7 cellular contexts compared by ENCODE assay signal in the genomic region with DNA sequence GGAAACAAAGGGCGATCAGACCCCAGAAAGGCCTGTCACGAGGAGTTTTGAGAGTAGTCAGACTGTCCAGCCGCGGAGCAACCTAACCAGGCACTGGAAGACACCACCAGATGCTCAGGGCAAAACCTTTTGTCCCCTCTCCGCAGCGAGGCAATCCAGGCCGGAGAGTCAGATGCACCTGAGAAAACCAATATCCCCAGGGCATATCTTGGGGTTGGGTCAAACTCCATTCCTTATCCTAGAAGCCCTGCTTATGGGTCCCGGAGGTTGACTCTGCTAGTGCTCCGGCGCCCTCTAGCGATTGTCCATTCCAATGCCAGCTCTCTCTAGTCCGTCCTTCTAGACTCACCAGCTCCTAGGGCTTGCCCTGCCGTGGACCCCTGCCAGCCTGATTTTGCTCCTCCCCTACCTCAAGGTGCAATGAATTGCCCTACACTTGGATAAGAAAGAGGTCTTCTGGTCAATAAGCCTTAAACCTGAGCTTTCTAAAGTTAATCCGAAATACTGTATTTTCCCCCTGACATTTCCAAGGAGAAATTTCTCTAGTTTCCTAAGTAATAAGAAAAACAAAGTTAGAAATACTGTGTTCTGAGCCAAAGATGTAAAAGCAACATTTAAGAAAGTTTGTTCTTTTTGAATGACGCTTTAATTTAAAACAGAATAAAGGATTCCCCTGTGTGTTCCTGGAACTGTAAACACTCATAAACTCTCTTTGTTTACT. TPM values are rescaled to one million over a fixed set of nuclear protein-coding genes. Genes with fewer than 3 reads are reported as not detected.
DNase-seq lines count a peak whose midpoint lies in the region; ATAC-seq and TF ChIP-seq lines count a peak whose summit lies in the region.

No MANE protein-coding gene starts in this region.

- H3K27me3 Mint-ChIP-seq in T-helper 2 cell treated with Interferon-gamma antibody and Interleukin-4, amounts not matched to agents 5 μg/mL and 100 μg/mL, for 36 hours (ENCODE audit: low read depth), result peaks cover 22% of the 10 kb centered on the region
- H3K27me3 Mint-ChIP-seq in brain, result peaks cover 52% of the 10 kb centered on the region

- H3K4me1 Mint-ChIP-seq in T-helper 2 cell treated with Interferon-gamma antibody and Interleukin-4, amounts not matched to agents 5 μg/mL and 100 μg/mL, for 36 hours (ENCODE audit: low read depth), result peaks cover 3% of the 10 kb centered on the region
- peaks cover 26% of the 10 kb centered on the region for H3K4me1 Mint-ChIP-seq in brain

- in situ Hi-C loops in GM13976 (cut with MboI; ENCODE audit: low sequenced_read_pairs, unreplicated experiment), result loop anchor here (10.0 kb wide), 1 partner anchor 235 kb away; no protein-coding TSS in a partner anchor

- H3K36me3 Mint-ChIP-seq in T-helper 2 cell treated with Interferon-gamma antibody and Interleukin-4, amounts not matched to agents 5 μg/mL and 100 μg/mL, for 36 hours (ENCODE audit: low read depth), result no peaks in the 10 kb centered on the region
- no peaks in the 10 kb centered on the region for H3K36me3 Mint-ChIP-seq in brain

- H3K27ac Mint-ChIP-seq in T-helper 2 cell treated with Interferon-gamma antibody and Interleukin-4, amounts not matched to agents 5 μg/mL and 100 μg/mL, for 36 hours, result no peak overlapping the region
- peak overlapping the region in 1 of 5 experiments; percentile 63 for H3K27ac Mint-ChIP-seq in brain

- no peak overlapping the region for H3K4me3 Mint-ChIP-seq in T-helper 2 cell treated with Interferon-gamma antibody and Interleukin-4, amounts not matched to agents 5 μg/mL and 100 μg/mL, for 36 hours
- H3K4me3 Mint-ChIP-seq in brain, result peak overlapping the region in 4 of 5 experiments; percentile 18 to 62 (median 41)

- DNase-seq in GM13976 (ENCODE audit: low spot score) (peak; percentile 73), NCI-H187 treated with DMSO at 0.1 percent for 48 hours (lab: John Stamatoyannopoulos, UW) (peak; percentile 67), iPS DF 4.7 (ENCODE audit: extremely low read depth, low spot score) (peak; percentile 93), smooth muscle cell of the brain vasculature (ENCODE audit: low read depth, low spot score) (peak; percentile 39)
- peak; percentile 36 for DNase-seq in T-helper 2 cell treated with Interferon-gamma antibody and Interleukin-4, amounts not matched to agents 5 μg/mL and 100 μg/mL, for 36 hours (ENCODE audit: low spot score)

- peak; percentile 86 for ATAC-seq in HG02852 (IDR thresholded peaks at IDR 0.05; ENCODE audit: unreplicated experiment)

- TF ChIP-seq CTCF in GM13976 (IDR thresholded peaks at IDR 0.05; ENCODE audit: borderline replicate concordance, control extremely low read depth, extremely low read depth, insufficient read depth, missing control alignments) (peak; percentile 84), brain (conservative IDR thresholded peaks at IDR 0.05) (peak; percentile 90 to 95)

- H3K9me3 Mint-ChIP-seq in T-helper 2 cell treated with Interferon-gamma antibody and Interleukin-4, amounts not matched to agents 5 μg/mL and 100 μg/mL, for 36 hours, result no peaks in the 10 kb centered on the region
- peaks cover 0 to 2% (median 0%) of the 10 kb centered on the region in 5 experiments for H3K9me3 Mint-ChIP-seq in brain

RNA-seq across cellular contexts. Expression of a gene that starts 5.5 kb away (rescaled TPM):
- polyA plus RNA-seq in brain (ENCODE audit: insufficient read depth, low read depth, low replicate concordance), result 5.4 TPM

Comparison
In these comparisons a context has a peak if more than half of its experiments do, and no peak if none do; other contexts are left out.
1. Peak in every context shown above with its lines: DNase-seq and ATAC-seq.
2. DNase-seq: peak in every context shown above with its lines; median percentile 93 in iPS DF 4.7; 73 in GM13976; 67 in NCI-H187 treated with DMSO at 0.1 percent for 48 hours; 39 in smooth muscle cell of the brain vasculature; 36 in T-helper 2 cell treated with Interferon-gamma antibody and Interleukin-4, amounts not matched to agents 5 μg/mL and 100 μg/mL, for 36 hours.